Comparison of ENCODE assay signal across 18 cellular contexts in the genomic region with DNA sequence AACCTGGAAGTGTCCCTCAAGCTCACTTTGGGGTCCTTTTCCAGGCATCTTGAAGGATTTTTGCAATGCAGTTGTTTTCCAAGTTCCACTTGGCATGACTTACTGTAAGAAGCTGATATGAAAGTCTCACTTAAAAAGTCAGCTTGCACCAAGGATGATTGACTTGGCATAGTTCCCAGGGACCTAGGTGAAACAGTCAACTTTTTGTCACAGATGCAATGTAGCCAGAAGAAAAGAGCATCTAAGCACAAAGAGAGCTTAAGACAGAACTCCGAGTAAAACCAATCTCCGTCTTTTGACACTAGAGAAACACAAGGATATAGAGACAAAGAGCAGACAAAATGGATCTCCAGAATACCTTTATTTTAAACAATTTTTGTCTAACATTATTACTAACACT.
"Had no signal": no experiment of that assay in that cellular context is flagged by ENCODE, and none has a peak within 500 bp of the region (broad histone marks: within the 10 kb centered on the region; RNA-seq: fewer than 3 reads in every experiment).

No MANE protein-coding gene starts in this region.

- ATAC-seq: gastrocnemius medialis; natural killer cell; right cardiac atrium; stimulated activated naive CD8-positive, alpha-beta T cell treated with anti-CD3 and anti-CD28 coated beads, Interleukin-15, Interleukin-2, amounts not matched to agents 100 U/mL and 50 U/mL, for 24 hours; WTC11 had no signal

- H3K27ac Mint-ChIP-seq: activated T-helper 2 cell treated with anti-CD3 and anti-CD28 coated beads, Interferon-gamma antibody, Interleukin-2, Interleukin-4, amounts not matched to agents 10 μg/mL and 5 μg/mL and 100 μg/mL, durations not matched to agents 14 hours and 24 hours and 36 hours; endodermal cell; natural killer cell; WTC11 had no signal

- H3K4me3 Mint-ChIP-seq: endodermal cell, natural killer cell, WTC11 had no signal

- H3K9me3 ChIP-seq: esophagus squamous epithelium, gastrocnemius medialis, tibial nerve had no signal

- H3K36me3 ChIP-seq: gastrocnemius medialis had no signal

- DNase-seq: activated naive CD4-positive, alpha-beta T cell; activated T-cell treated with anti-CD3 and anti-CD28 coated beads, Interleukin-2, amount 50 U/mL, for 1 hour; cortex of kidney; endodermal cell; esophagus squamous epithelium; gastrocnemius medialis; hippocampal formation; midbrain; natural killer cell; nucleus accumbens; right cardiac atrium; stimulated activated CD4-positive, alpha-beta T cell treated with anti-CD3 and anti-CD28 coated beads, Interleukin-4, amount 100 ng/mL, for 4 hours; stimulated activated naive CD8-positive, alpha-beta T cell treated with anti-CD3 and anti-CD28 coated beads, Interleukin-15, Interleukin-2, amounts not matched to agents 100 U/mL and 50 U/mL, for 24 hours; T-helper 9 cell had no signal

- H3K27ac ChIP-seq: esophagus squamous epithelium, gastrocnemius medialis, parathyroid adenoma, tibial nerve had no signal

- H3K9me3 Mint-ChIP-seq: activated T-helper 2 cell treated with anti-CD3 and anti-CD28 coated beads, Interferon-gamma antibody, Interleukin-2, Interleukin-4, amounts not matched to agents 10 μg/mL and 5 μg/mL and 100 μg/mL, durations not matched to agents 14 hours and 24 hours and 36 hours; endodermal cell; WTC11 had no signal

- H3K4me3 ChIP-seq: esophagus squamous epithelium, gastrocnemius medialis, tibial nerve had no signal
